ENCODE assay signal across 15 cellular contexts in genomic region chr5:123087173-123088030, GRCh38. TPM values are rescaled to one million over a fixed set of nuclear protein-coding genes. Genes with fewer than 3 reads are reported as not detected.
A peak's percentile ranks its signal among the peaks of the same experiment; 100 is the strongest.
DNase-seq lines count a peak whose midpoint lies in the region; FAIRE-seq and TF ChIP-seq lines count a peak whose summit lies in the region.
"Had no signal": no experiment of that assay in that cellular context is flagged by ENCODE, and none has a peak within 500 bp of the region (broad histone marks: within the 10 kb centered on the region; RNA-seq: fewer than 3 reads in every experiment).

No MANE protein-coding gene starts in this region.

- no peaks in the 10 kb centered on the region for H3K36me3 ChIP-seq in ACC112 (ENCODE audit: insufficient read depth, low read length)
- H3K36me3 ChIP-seq: left lung had no signal

- H3K4me3 Mint-ChIP-seq in chondrocyte (ENCODE audit: unreplicated experiment) (peak overlapping the region; percentile 73), nephron (peak overlapping the region; percentile 86 to 92 (median 87))
- H3K4me3 Mint-ChIP-seq: activated T-cell treated with anti-CD3 and anti-CD28 coated beads, Interleukin-2, amount 50 U/mL, for 24 hours had no signal

- no peak for TF ChIP-seq POLR2A in GM12891 (IDR thresholded peaks at IDR 0.05; ENCODE audit: low read depth, low read length)

- H2AFZ ChIP-seq in ACC112 (ENCODE audit: low read length, unreplicated experiment) = no peak overlapping the region

- H3K27me3 Mint-ChIP-seq in chondrocyte (ENCODE audit: low read depth) = peaks cover 78% of the 10 kb centered on the region
- H3K27me3 Mint-ChIP-seq in nephron (ENCODE audit: low read depth) = peaks cover 99% of the 10 kb centered on the region

- H3K4me1 ChIP-seq in ACC112 (ENCODE audit: control insufficient read depth, insufficient read depth, low read length, unreplicated experiment) = peaks cover 9% of the 10 kb centered on the region

- TF ChIP-seq CTCF in chondrocyte (IDR thresholded peaks at IDR 0.05) = no peak
- TF ChIP-seq CTCF in nephron (IDR thresholded peaks at IDR 0.05; ENCODE audit: unreplicated experiment in 3 of 3) = no peak

- no peaks in the 10 kb centered on the region for H3K9me3 Mint-ChIP-seq in chondrocyte (ENCODE audit: low read depth)
- no peaks in the 10 kb centered on the region for H3K9me3 Mint-ChIP-seq in nephron
- H3K9me3 Mint-ChIP-seq: activated T-cell treated with anti-CD3 and anti-CD28 coated beads, Interleukin-2, amount 50 U/mL, for 24 hours had no signal

- peaks cover 98% of the 10 kb centered on the region for H3K27me3 ChIP-seq in ACC112 (ENCODE audit: insufficient read depth, low read length)

- H3K36me3 Mint-ChIP-seq in chondrocyte (ENCODE audit: low read depth) (peaks cover 2% of the 10 kb centered on the region), nephron (ENCODE audit: low read depth) (no peaks in the 10 kb centered on the region)

- peak overlapping the region; percentile 72; the same call in 1 of the 2 replicates for H3K4me3 ChIP-seq in ACC112 (ENCODE audit: low read depth, low read length)

- DNase-seq in GM12891 (ENCODE audit: insufficient read length, low spot score) (no peak), chondrocyte (ENCODE audit: low spot score) (no peak), KG1 (lab: John Stamatoyannopoulos, UW) (no peak), GM19238 (ENCODE audit: insufficient read length, low spot score) (no peak)
- DNase-seq in stimulated activated naive CD4-positive, alpha-beta T cell treated with Interleukin-2 at 50 U/mL for 16 hours (lab: John Stamatoyannopoulos, UW) = no peak
- no peak for DNase-seq in activated CD8-positive, alpha-beta memory T cell treated with anti-CD3 and anti-CD28 coated beads for 24 hours
- DNase-seq: activated T-cell treated with anti-CD3 and anti-CD28 coated beads, Interleukin-2, amount 50 U/mL, for 24 hours; central memory CD4-positive, alpha-beta T cell; KBM-7; NCI-H2107 had no signal

- H3K27ac Mint-ChIP-seq in chondrocyte (ENCODE audit: unreplicated experiment) = no peak overlapping the region
- no peak overlapping the region for H3K27ac Mint-ChIP-seq in nephron

- peaks cover 32% of the 10 kb centered on the region for H3K4me1 Mint-ChIP-seq in chondrocyte (ENCODE audit: low read depth)
- peaks cover 32% of the 10 kb centered on the region for H3K4me1 Mint-ChIP-seq in nephron

- peak; percentile 9 for FAIRE-seq in GM12891 (lab: Jason Lieb, UNC)

- no peaks in the 10 kb centered on the region for H3K79me2 ChIP-seq in ACC112 (ENCODE audit: control insufficient read depth, insufficient read depth, low read length, unreplicated experiment)

- no peak overlapping the region for H3K27ac ChIP-seq in ACC112 (ENCODE audit: low read depth, low read length)
- H3K27ac ChIP-seq: skin epidermis had no signal

TF ChIP-seq in GM12891, 5 proteins besides CTCF, POLR2A, EP300 and RAD21:
- TF ChIP-seq SPI1 (IDR thresholded peaks at IDR 0.05; ENCODE audit: low read depth, low read length) (no peak), TAF1 (IDR thresholded peaks at IDR 0.05; ENCODE audit: low read depth, low read length) (no peak), POU2F2 (IDR thresholded peaks at IDR 0.05; ENCODE audit: low read depth, low read length) (no peak), POLR2AphosphoS5 (IDR thresholded peaks at IDR 0.05; ENCODE audit: low read depth, low read length) (no peak), PAX5 (IDR thresholded peaks at IDR 0.05; ENCODE audit: insufficient read depth, low read length, severe bottlenecking) (no peak)

RNA-seq across cellular contexts. Expression of gene PRDM6, which starts 1.6 kb away (rescaled TPM):
- not detected for polyA plus RNA-seq in GM12891 (2012; ENCODE audit: low read depth, missing spikeins)
- total RNA-seq in chondrocyte = 0.49 to 0.89 TPM (median 0.70 TPM) in 3 replicates
- total RNA-seq: T-helper 1 cell treated with Interleukin-12 subunit alpha and Interleukin-12 subunit beta and Interleukin-4 antibody, amounts not matched to agents 30 ng/mL and 1 ng/mL, for 36 hours had no signal

RNA-seq across cellular contexts. Expression of gene PPIC, which starts 50.9 kb away (rescaled TPM):
- polyA plus RNA-seq in GM12891 (2012; ENCODE audit: low read depth, missing spikeins) = not detected
- 104 to 125 TPM (median 122 TPM) in 3 replicates for total RNA-seq in chondrocyte
- total RNA-seq: T-helper 1 cell treated with Interleukin-12 subunit alpha and Interleukin-12 subunit beta and Interleukin-4 antibody, amounts not matched to agents 30 ng/mL and 1 ng/mL, for 36 hours had no signal
